In genomic region chrX:45852884-45853283, GRCh38 we compare ENCODE assay signal across 12 cellular contexts.
A peak's percentile ranks its signal among the peaks of the same experiment; 100 is the strongest.
DNase-seq lines count a peak whose midpoint lies in the region; ATAC-seq and TF ChIP-seq lines count a peak whose summit lies in the region.
"Had no signal": no experiment of that assay in that cellular context is flagged by ENCODE, and none has a peak within 500 bp of the region (broad histone marks: within the 10 kb centered on the region; RNA-seq: fewer than 3 reads in every experiment).

No MANE protein-coding gene starts in this region.

- TF ChIP-seq CTCF in upper lobe of right lung (IDR thresholded peaks at IDR 0.05) = no peak

- H3K79me2 ChIP-seq in mesendoderm (ENCODE audit: control insufficient read depth, insufficient read depth, low read length) = peaks cover 26% of the 10 kb centered on the region

- no peak overlapping the region for H2AK5ac ChIP-seq in mesendoderm (ENCODE audit: low read length)

- no peak overlapping the region for H4K8ac ChIP-seq in mesendoderm (ENCODE audit: low read depth, low read length)

- H3K79me1 ChIP-seq in mesendoderm (ENCODE audit: low read length) = no peaks in the 10 kb centered on the region

- H3K4me2 ChIP-seq in mesendoderm (ENCODE audit: low read length) = no peak overlapping the region

- H3K27me3 ChIP-seq in mesendoderm (ENCODE audit: insufficient read depth, low read length, poor library complexity) = no peaks in the 10 kb centered on the region
- no peaks in the 10 kb centered on the region for H3K27me3 ChIP-seq in upper lobe of right lung
- H3K27me3 ChIP-seq: body of pancreas, tibial artery had no signal

- H3K4ac ChIP-seq in mesendoderm (ENCODE audit: low read depth, low read length) = no peak overlapping the region

- peak overlapping the region; percentile 80 for H3K27ac Mint-ChIP-seq in activated naive CD8-positive, alpha-beta T cell treated with anti-CD3 and anti-CD28 coated beads for 36 hours

- no peak overlapping the region for H2BK15ac ChIP-seq in mesendoderm (replicated peaks; ENCODE audit: low read depth)

- H3K9ac ChIP-seq in mesendoderm (ENCODE audit: low read length) = no peak overlapping the region

- no peaks in the 10 kb centered on the region for H3K9me3 ChIP-seq in upper lobe of right lung
- H3K9me3 ChIP-seq: body of pancreas, tibial artery had no signal

- DNase-seq in ELR (ENCODE audit: low read depth) (peak; percentile 64), HT1080 (ENCODE audit: low read depth) (peak; percentile 39), mesendoderm (peak; percentile 37), NAMALWA (ENCODE audit: low spot score) (no peak), upper lobe of right lung (no peak), dermis blood vessel endothelial cell (no peak)
- no peak for DNase-seq in activated naive CD8-positive, alpha-beta T cell treated with anti-CD3 and anti-CD28 coated beads for 36 hours
- DNase-seq in activated CD8-positive, alpha-beta memory T cell treated with anti-CD3 and anti-CD28 coated beads, Interleukin-2, amount 50 U/mL, for 48 hours = no peak
- DNase-seq: body of pancreas, NCI-H1694, tibial artery had no signal

- no CpG with 5 or more reads among the region's 3 CpGs for WGBS in mesendoderm (ENCODE audit: extremely low coverage, insufficient coverage, low lambda C conversion rate)

- H3K36me3 ChIP-seq in mesendoderm (ENCODE audit: control insufficient read depth, insufficient read depth, low read length) (no peaks in the 10 kb centered on the region), upper lobe of right lung (no peaks in the 10 kb centered on the region)
- H3K36me3 ChIP-seq: tibial artery had no signal

- no peak overlapping the region for H3K56ac ChIP-seq in mesendoderm (ENCODE audit: low read length)

- no peak overlapping the region for H2BK5ac ChIP-seq in mesendoderm (ENCODE audit: low read length)

- no peak overlapping the region for H3K4me3 ChIP-seq in mesendoderm (ENCODE audit: low read length)
- H3K4me3 ChIP-seq in upper lobe of right lung = no peak overlapping the region
- H3K4me3 ChIP-seq: body of pancreas, tibial artery had no signal

- no peak overlapping the region for H3K4me3 Mint-ChIP-seq in activated naive CD8-positive, alpha-beta T cell treated with anti-CD3 and anti-CD28 coated beads for 36 hours

- no peak overlapping the region for H3K23ac ChIP-seq in mesendoderm (ENCODE audit: low read length)

- H3K4me1 ChIP-seq in mesendoderm (ENCODE audit: control insufficient read depth, low read depth, low read length) (no peaks in the 10 kb centered on the region), upper lobe of right lung (no peaks in the 10 kb centered on the region)
- H3K4me1 ChIP-seq: body of pancreas, tibial artery had no signal

- intact Hi-C loops in upper lobe of right lung (cut with DNase I) = no loop called here

- peaks cover 18% of the 10 kb centered on the region for H3K4me1 Mint-ChIP-seq in activated naive CD8-positive, alpha-beta T cell treated with anti-CD3 and anti-CD28 coated beads for 36 hours

- no peak for ATAC-seq in upper lobe of right lung
- ATAC-seq: body of pancreas, sciatic nerve had no signal

- peaks cover 10% of the 10 kb centered on the region for H3K36me3 Mint-ChIP-seq in activated naive CD8-positive, alpha-beta T cell treated with anti-CD3 and anti-CD28 coated beads for 36 hours

- H3K18ac ChIP-seq in mesendoderm (ENCODE audit: low read length) = no peak overlapping the region

- H3K27ac ChIP-seq in mesendoderm (ENCODE audit: low read depth, low read length) (no peak overlapping the region), upper lobe of right lung (no peak overlapping the region)
- H3K27ac ChIP-seq: body of pancreas, tibial artery had no signal

- no peaks in the 10 kb centered on the region for H3K9me3 Mint-ChIP-seq in activated naive CD8-positive, alpha-beta T cell treated with anti-CD3 and anti-CD28 coated beads for 36 hours

- H3K27me3 Mint-ChIP-seq in activated naive CD8-positive, alpha-beta T cell treated with anti-CD3 and anti-CD28 coated beads for 36 hours = peaks cover 4% of the 10 kb centered on the region

- H4K5ac ChIP-seq in mesendoderm (ENCODE audit: low read length) = no peak overlapping the region

- H2BK120ac ChIP-seq in mesendoderm (ENCODE audit: low read depth, low read length) = no peak overlapping the region

Comparison
In these comparisons a context has a peak if more than half of its experiments do, and no peak if none do; other contexts are left out.
1. DNase-seq: peak in ELR (single experiment), HT1080 (single experiment) and mesendoderm (single experiment); none in activated naive CD8-positive, alpha-beta T cell treated with anti-CD3 and anti-CD28 coated beads for 36 hours (single experiment), NAMALWA (single experiment), upper lobe of right lung (single experiment), dermis blood vessel endothelial cell (single experiment) and activated CD8-positive, alpha-beta memory T cell treated with anti-CD3 and anti-CD28 coated beads, Interleukin-2, amount 50 U/mL, for 48 hours (single experiment).